ENCODE assay signal across 8 cellular contexts in the genomic region with DNA sequence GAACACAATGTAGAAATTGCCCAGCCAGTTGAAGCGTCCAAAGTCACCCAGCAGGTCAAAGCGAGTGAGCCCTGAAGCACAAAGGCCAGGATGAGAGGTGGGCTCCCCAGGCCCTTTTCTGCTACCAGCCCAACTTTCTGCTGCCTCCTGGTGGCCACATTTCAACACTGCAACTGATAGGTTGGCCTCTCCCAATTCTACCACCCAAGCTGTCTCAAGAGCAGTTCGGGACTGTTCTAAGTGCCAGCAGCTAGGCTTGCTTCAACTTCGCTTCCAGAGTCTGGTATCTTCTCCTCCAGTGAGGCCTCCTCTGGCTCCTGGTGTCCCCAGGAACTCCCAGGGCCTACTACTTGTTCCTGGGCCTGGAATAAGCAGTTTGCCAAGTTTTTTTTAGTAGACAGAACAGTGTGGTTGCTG. TPM values are rescaled to one million over a fixed set of nuclear protein-coding genes. Genes with fewer than 3 reads are reported as not detected.
DNase-seq lines count a peak whose midpoint lies in the region; ATAC-seq, FAIRE-seq and TF ChIP-seq lines count a peak whose summit lies in the region.

No MANE protein-coding gene starts in this region.

- peaks cover 0 to 29% (median 27%) of the 10 kb centered on the region in 3 donors for H3K36me3 ChIP-seq in pancreas

- no peak overlapping the region for H3K27ac ChIP-seq in pancreas

- H3K4me3 Mint-ChIP-seq in activated T-cell treated with anti-CD3 and anti-CD28 coated beads, Interleukin-2, amount 50 U/mL, for 24 hours, result no peak overlapping the region

- DNase-seq in activated gamma-delta T cell treated with Interleukin-2 at 50 U/mL for 16 hours (peak; percentile 51), activated gamma-delta T cell (lab: John Stamatoyannopoulos, UW) (no peak), NCI-H82 treated with DMSO at 0.1 percent for 48 hours (lab: John Stamatoyannopoulos, UW; ENCODE audit: unreplicated experiment) (peak; percentile 24), fibroblast of peridontal ligament (ENCODE audit: extremely low read depth) (peak; percentile 46), pancreas (peak in 3 of 6 donors; percentile 51 to 67 (median 56))
- DNase-seq in activated T-cell treated with anti-CD3 and anti-CD28 coated beads, Interleukin-2, amount 50 U/mL, for 24 hours, result peak; percentile 71

- WGBS in pancreas, 2 donors, result 65 to 78% methylated on average over 4 of the region's 4 CpGs

- H3K4me1 Mint-ChIP-seq in activated T-cell treated with anti-CD3 and anti-CD28 coated beads, Interleukin-2, amount 50 U/mL, for 24 hours (ENCODE audit: low read depth), result peaks cover 8% of the 10 kb centered on the region

- H3K36me3 Mint-ChIP-seq in activated T-cell treated with anti-CD3 and anti-CD28 coated beads, Interleukin-2, amount 50 U/mL, for 24 hours (ENCODE audit: low read depth), result peaks cover 54% of the 10 kb centered on the region

- H3K9me3 Mint-ChIP-seq in activated T-cell treated with anti-CD3 and anti-CD28 coated beads, Interleukin-2, amount 50 U/mL, for 24 hours, result no peaks in the 10 kb centered on the region

- no peak for FAIRE-seq in pancreas (lab: Jason Lieb, UNC)

- peak; percentile 51 to 72 (median 67) for TF ChIP-seq CTCF in pancreas (IDR thresholded peaks at IDR 0.05)

- peaks cover 25% of the 10 kb centered on the region for H3K27me3 Mint-ChIP-seq in activated T-cell treated with anti-CD3 and anti-CD28 coated beads, Interleukin-2, amount 50 U/mL, for 24 hours

- ATAC-seq in pancreas (peak; percentile 49 to 79 (median 72)), GM21737 (IDR thresholded peaks at IDR 0.05; ENCODE audit: unreplicated experiment) (no peak), GM19324 (IDR thresholded peaks at IDR 0.05; ENCODE audit: low FRiP score, unreplicated experiment) (no peak)

- H3K27ac Mint-ChIP-seq in activated T-cell treated with anti-CD3 and anti-CD28 coated beads, Interleukin-2, amount 50 U/mL, for 24 hours, result no peak overlapping the region

- H3K27me3 ChIP-seq in pancreas, result no peaks in the 10 kb centered on the region

- H3K4me3 ChIP-seq in pancreas, result no peak overlapping the region

- peaks cover 0 to 7% (median 0%) of the 10 kb centered on the region in 3 donors for H3K4me1 ChIP-seq in pancreas

- intact Hi-C loops in pancreas (cut with DNase I), result no loop called here

- H3K9me3 ChIP-seq in pancreas, result no peaks in the 10 kb centered on the region

RNA-seq across cellular contexts. Expression of a gene that starts 3.4 kb away (rescaled TPM):
- under 1 TPM in 5 of 6 donors, not detected in 1; 0.03 to 0.53 (median 0.24) TPM for total RNA-seq in pancreas
- polyA plus RNA-seq in pancreas, result under 1 TPM; 0.11 to 0.14 TPM

RNA-seq across cellular contexts. Expression of a gene that starts 12.6 kb away (rescaled TPM):
- 10 to 100 TPM; 12.9 to 37.6 (median 20.4) TPM for total RNA-seq in pancreas
- polyA plus RNA-seq in pancreas, result 10 to 100 TPM; 46.6 to 76.5 TPM

RNA-seq across cellular contexts. Expression of a gene that starts 28.3 kb away (rescaled TPM):
- under 1 TPM in 3 of 6 donors, not detected in 3; 0.14 to 0.25 (median 0.18) TPM for total RNA-seq in pancreas
- polyA plus RNA-seq in pancreas, result under 1 TPM; 0.38 to 0.63 TPM

RNA-seq across cellular contexts. Expression of a gene that starts 33.2 kb away (rescaled TPM):
- total RNA-seq in pancreas, result 100 to 1,000 TPM in 3 of 6 donors, 10 to 100 TPM in 3; 43.1 to 185 (median 108) TPM
- polyA plus RNA-seq in pancreas, result 100 to 1,000 TPM in 1 of 2 donors, 10 to 100 TPM in 1; 92.0 to 214 TPM

RNA-seq across cellular contexts. Expression of a gene that starts 37.4 kb away (rescaled TPM):
- total RNA-seq in pancreas, result 10 to 100 TPM; 35.8 to 53.0 (median 39.5) TPM
- 10 to 100 TPM; 20.0 to 79.3 TPM for polyA plus RNA-seq in pancreas

Comparison
In these comparisons a context has a peak if more than half of its experiments do, and no peak if none do; other contexts are left out.
1. ATAC-seq: peak in pancreas (4 of 4); none in GM21737 (single experiment) and GM19324 (single experiment).